In the genomic region with DNA sequence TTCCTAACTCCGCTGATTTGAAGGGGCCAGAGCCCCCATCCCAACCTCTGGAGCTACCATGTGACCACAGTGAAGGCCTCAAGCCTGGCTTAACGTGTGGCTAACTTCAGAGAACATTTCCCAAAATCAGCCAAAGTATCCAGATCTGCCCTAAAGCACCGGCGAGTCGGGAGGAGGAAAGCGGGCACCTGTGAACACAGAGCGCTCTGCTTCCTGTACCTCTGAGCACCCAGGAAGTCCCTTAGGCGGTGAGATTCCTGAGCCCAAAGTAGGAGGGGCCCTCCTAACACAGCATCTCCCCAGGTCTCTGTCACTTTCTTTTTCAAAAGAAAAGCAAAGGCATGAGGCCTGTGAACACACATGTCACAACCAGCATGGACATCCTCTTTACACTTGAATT, we compare ENCODE assay signal across 10 cellular contexts. TPM values are rescaled to one million over a fixed set of nuclear protein-coding genes. Genes with fewer than 3 reads are reported as not detected.
DNase-seq lines count a peak whose midpoint lies in the region; ATAC-seq and TF ChIP-seq lines count a peak whose summit lies in the region.
"Had no signal": no experiment of that assay in that cellular context is flagged by ENCODE, and none has a peak within 500 bp of the region (broad histone marks: within the 10 kb centered on the region; RNA-seq: fewer than 3 reads in every experiment).

No MANE protein-coding gene starts in this region.

- intact Hi-C loops in breast epithelium (cut with DNase I; ENCODE audit: low total_unique reads): no loop called here

- 87% methylated on average over 8 of the region's 8 CpGs for WGBS in urinary bladder

- ATAC-seq in HG03342 (IDR thresholded peaks at IDR 0.05; ENCODE audit: unreplicated experiment) (no peak), GM18858 (IDR thresholded peaks at IDR 0.05; ENCODE audit: unreplicated experiment) (no peak)

- H3K27ac Mint-ChIP-seq in nephron progenitor cell: no peak overlapping the region

- H3K4me3 ChIP-seq in breast epithelium (peak overlapping the region in 2 of 3 donors; percentile 85 to 96), urinary bladder (ENCODE audit: low read depth, low read length) (peak overlapping the region; percentile 98)

- no peak for TF ChIP-seq POLR2A in breast epithelium (IDR thresholded peaks at IDR 0.05)

- H3K4me3 Mint-ChIP-seq in nephron progenitor cell: peak overlapping the region; percentile 77

- peaks cover 37% of the 10 kb centered on the region for H3K4me1 Mint-ChIP-seq in nephron progenitor cell

- no peaks in the 10 kb centered on the region for H3K27me3 ChIP-seq in breast epithelium

- peak; percentile 38 for DNase-seq in stimulated activated CD4-positive, alpha-beta T cell treated with anti-CD3 and anti-CD28 coated beads, Interleukin-12 subunit alpha, Interleukin-12 subunit beta, amount 100 ng/mL, for 4 hours
- DNase-seq in stimulated activated CD4-positive, alpha-beta T cell treated with anti-CD3 and anti-CD28 coated beads, Interleukin-2, amount 100 ng/mL, for 48 hours: no peak
- DNase-seq in breast epithelium (ENCODE audit: low spot score in 2 of 2): no peak
- DNase-seq in nephron progenitor cell: no peak
- DNase-seq in NCI-H1417 treated with DMSO at 0.1 percent for 48 hours (lab: John Stamatoyannopoulos, UW): no peak
- DNase-seq: cerebellar nuclear complex, IMR-90 had no signal

- H3K9me3 ChIP-seq in breast epithelium: no peaks in the 10 kb centered on the region

- no peak for TF ChIP-seq CTCF in breast epithelium (IDR thresholded peaks at IDR 0.05)
- no peak for TF ChIP-seq CTCF in nephron progenitor cell (IDR thresholded peaks at IDR 0.05)

- H3K36me3 ChIP-seq in breast epithelium (no peaks in the 10 kb centered on the region), urinary bladder (ENCODE audit: insufficient read depth) (no peaks in the 10 kb centered on the region)

- H3K4me1 ChIP-seq in breast epithelium: no peaks in the 10 kb centered on the region
- H3K4me1 ChIP-seq in urinary bladder (ENCODE audit: insufficient read depth): no peaks in the 10 kb centered on the region

- H3K27me3 Mint-ChIP-seq in nephron progenitor cell (ENCODE audit: low read depth, poor library complexity): peaks cover 56% of the 10 kb centered on the region

- H3K9me3 Mint-ChIP-seq in nephron progenitor cell: no peaks in the 10 kb centered on the region

- peak overlapping the region; percentile 68 to 82 for H3K27ac ChIP-seq in breast epithelium
- no peak overlapping the region for H3K27ac ChIP-seq in urinary bladder (ENCODE audit: low read depth)

- no peaks in the 10 kb centered on the region for H3K36me3 Mint-ChIP-seq in nephron progenitor cell (ENCODE audit: low read depth)

RNA-seq across cellular contexts. Expression of gene EIF4E3, which starts 0.9 kb away (rescaled TPM):
- total RNA-seq in breast epithelium (10 to 100 TPM; 16.1 to 34.4 (median 19.3) TPM), urinary bladder (16.0 TPM)
- polyA plus RNA-seq in urinary bladder: 22.8 TPM

RNA-seq across cellular contexts. Expression of gene GPR27, which starts 27.5 kb away (rescaled TPM):
- total RNA-seq in breast epithelium (1 to 10 TPM in 2 of 3 donors, under 1 TPM in 1; 0.32 to 4.0 (median 2.0) TPM), urinary bladder (2.7 TPM)
- 3.3 TPM for polyA plus RNA-seq in urinary bladder
- total RNA-seq: IMR-90 had no signal
- polyA plus RNA-seq: IMR-90 had no signal

RNA-seq across cellular contexts. Expression of gene PROK2, which starts 58.8 kb away (rescaled TPM):
- total RNA-seq in breast epithelium (not detected), urinary bladder (0.74 TPM)
- 0.15 TPM for polyA plus RNA-seq in urinary bladder
- total RNA-seq: IMR-90 had no signal
- polyA plus RNA-seq: IMR-90 had no signal
